Comparison of ENCODE assay signal across 8 cellular contexts in genomic region chr12:113980537-113981337, GRCh38. TPM values are rescaled to one million over a fixed set of nuclear protein-coding genes. Genes with fewer than 3 reads are reported as not detected.
DNase-seq lines count a peak whose midpoint lies in the region; ATAC-seq, FAIRE-seq and TF ChIP-seq lines count a peak whose summit lies in the region.

No MANE protein-coding gene starts in this region.

- no peak for FAIRE-seq in D721Med (lab: Jason Lieb, UNC)

- H3K27ac ChIP-seq in HEK293 (ENCODE audit: extremely low read depth, low read depth, low read length), result no peak overlapping the region

- POLR2A ChIA-PET in HEK293 (lab: Yijun Ruan, JAX), result interaction anchor here (0.7 kb wide), 1 partner anchor 1357 kb away, joined by 13 read pairs; no protein-coding TSS in a partner anchor

- no peaks in the 10 kb centered on the region for H3K36me3 ChIP-seq in HEK293 (ENCODE audit: control insufficient read depth in 2 of 2, insufficient read depth in 1 of 2, low read length in 2 of 2)

- H3K4me3 ChIP-seq in HEK293 (ENCODE audit: low read depth, low read length), result no peak overlapping the region
- H3K4me3 ChIP-seq in WI38 (ENCODE audit: low read depth, low read length), result no peak overlapping the region
- H3K4me3 ChIP-seq in fibroblast of the aortic adventitia (ENCODE audit: low read depth, low read length), result no peak overlapping the region

- CTCF ChIA-PET in HEK293 (lab: Yijun Ruan, JAX), result interaction anchor here (0.6 to 4.9 kb wide), 52 partner anchors 8 to 1966 kb away, joined by 3 to 59 read pairs (median 3); no protein-coding TSS in a partner anchor

- no peak for ATAC-seq in GM19463 (IDR thresholded peaks at IDR 0.05; ENCODE audit: unreplicated experiment)

- peak; percentile 98 for TF ChIP-seq CTCF in D721Med (IDR thresholded peaks at IDR 0.05; ENCODE audit: insufficient read depth, missing control alignments)
- TF ChIP-seq CTCF in HEK293 (tag by site-specific recombination; IDR thresholded peaks at IDR 0.05), result peak; percentile 67; the same call in 1 of the 2 replicates
- TF ChIP-seq CTCF in WI38 (IDR thresholded peaks at IDR 0.05; ENCODE audit: low read depth, low read length), result peak; percentile 98
- peak; percentile 97 for TF ChIP-seq CTCF in fibroblast of the aortic adventitia (IDR thresholded peaks at IDR 0.05; ENCODE audit: insufficient read depth, low read length)

- peak; percentile 29 for DNase-seq in D721Med (ENCODE audit: insufficient read length, low spot score)
- DNase-seq in NCI-H2196 (lab: John Stamatoyannopoulos, UW; ENCODE audit: unreplicated experiment), result peak; percentile 81
- peak; percentile 83 for DNase-seq in fibroblast of the aortic adventitia (ENCODE audit: low read depth)
- peak; percentile 27 for DNase-seq in non-pigmented ciliary epithelial cell (ENCODE audit: low read depth)
- no peak for DNase-seq in cortex of kidney (lab: John Stamatoyannopoulos, UW)

- H3K9me3 ChIP-seq in HEK293 (ENCODE audit: control insufficient read depth, insufficient read depth, low read depth, low read length), result no peaks in the 10 kb centered on the region

- H3K4me1 ChIP-seq in HEK293 (ENCODE audit: control insufficient read depth, insufficient read depth, low read length), result no peaks in the 10 kb centered on the region

TF ChIP-seq in HEK293, 187 proteins besides CTCF, POLR2A, EP300 and RAD21:
- TF ChIP-seq ZNF324 (tag by site-specific recombination; IDR thresholded peaks at IDR 0.05), result no peak
- TF ChIP-seq TSHZ1 (tag by site-specific recombination; IDR thresholded peaks at IDR 0.05; ENCODE audit: borderline replicate concordance), result no peak
- no peak for TF ChIP-seq ZNF518A (tag by site-specific recombination; conservative IDR thresholded peaks at IDR 0.05; ENCODE audit: low read depth)
- no peak for TF ChIP-seq KLF10 (tag by site-specific recombination; IDR thresholded peaks at IDR 0.05)
- peak; percentile 97 for TF ChIP-seq ZNF654 (tag by site-specific recombination; IDR thresholded peaks at IDR 0.05; ENCODE audit: low read depth)
- peak; percentile 55; the same call in 1 of the 2 replicates for TF ChIP-seq ZNF660 (tag by site-specific recombination; IDR thresholded peaks at IDR 0.05)
- no peak for TF ChIP-seq HOXC10 (CRISPR knock-in tag; IDR thresholded peaks at IDR 0.05)
- no peak for TF ChIP-seq MEIS1 (CRISPR knock-in tag; IDR thresholded peaks at IDR 0.05; ENCODE audit: borderline replicate concordance)
- no peak for TF ChIP-seq ZNF610 (tag by site-specific recombination; IDR thresholded peaks at IDR 0.05; ENCODE audit: borderline replicate concordance)
- no peak for TF ChIP-seq ZNF302 (tag by site-specific recombination; IDR thresholded peaks at IDR 0.05; ENCODE audit: low read depth)
- TF ChIP-seq ZNF580 (tag by site-specific recombination; IDR thresholded peaks at IDR 0.05), result no peak

RNA-seq across cellular contexts. Expression of gene RBM19, which starts 14.6 kb away (rescaled TPM):
- 17.1 and 22.6 TPM in 2 replicates for total RNA-seq in fibroblast of the aortic adventitia (ENCODE audit: low replicate concordance)
